ENCODE assay signal across 17 cellular contexts in the genomic region with DNA sequence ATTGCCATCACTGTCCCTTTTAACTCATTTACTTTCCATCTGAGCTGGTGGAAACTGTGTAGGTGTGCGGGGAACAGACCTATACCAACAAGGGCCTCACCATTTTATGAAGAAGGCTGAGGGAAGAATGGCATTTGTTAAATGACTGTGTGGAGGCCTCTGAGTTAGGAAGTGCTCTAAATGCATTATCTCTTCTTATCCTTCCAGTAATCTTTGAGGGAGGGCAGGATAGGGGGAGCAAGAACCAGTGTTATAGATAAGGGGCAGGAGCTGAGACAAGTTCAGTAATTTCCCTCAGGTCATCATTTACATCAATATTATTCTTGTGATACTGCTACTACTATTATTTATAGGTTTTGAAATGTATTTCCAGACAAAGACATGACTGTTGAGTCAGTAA.
DNase-seq lines count a peak whose midpoint lies in the region; ATAC-seq, FAIRE-seq and TF ChIP-seq lines count a peak whose summit lies in the region.
"Had no signal": no experiment of that assay in that cellular context is flagged by ENCODE, and none has a peak within 500 bp of the region (broad histone marks: within the 10 kb centered on the region; RNA-seq: fewer than 3 reads in every experiment).

No MANE protein-coding gene starts in this region.

- no peak overlapping the region for H2AFZ ChIP-seq in endothelial cell of umbilical vein (ENCODE audit: low read depth, low read length)

- no peaks in the 10 kb centered on the region for H3K79me2 ChIP-seq in endothelial cell of umbilical vein (ENCODE audit: control insufficient read depth, insufficient read depth, low read length)

- no peaks in the 10 kb centered on the region for H3K27me3 ChIP-seq in right atrium auricular region
- no peaks in the 10 kb centered on the region for H3K27me3 ChIP-seq in endothelial cell of umbilical vein (ENCODE audit: control insufficient read depth in 2 of 2, insufficient read depth in 2 of 2, low read length in 2 of 2)
- no peaks in the 10 kb centered on the region for H3K27me3 ChIP-seq in rectal smooth muscle tissue (ENCODE audit: control insufficient read depth, insufficient read depth, low read length)
- no peaks in the 10 kb centered on the region for H3K27me3 ChIP-seq in CD4-positive, alpha-beta memory T cell (ENCODE audit: insufficient read depth, low read length)
- H3K27me3 ChIP-seq: MG63 had no signal

- no peak overlapping the region for H3K4me2 ChIP-seq in endothelial cell of umbilical vein (ENCODE audit: insufficient read depth, low read length)

- H3K9me1 ChIP-seq in endothelial cell of umbilical vein (replicated peaks; ENCODE audit: control insufficient read depth, extremely low read depth, insufficient read depth, low read length): no peaks in the 10 kb centered on the region

- no peaks in the 10 kb centered on the region for H4K20me1 ChIP-seq in endothelial cell of umbilical vein (replicated peaks; ENCODE audit: control insufficient read depth, extremely low read depth, insufficient read depth, low read length)

- no peaks in the 10 kb centered on the region for H3K36me3 Mint-ChIP-seq in CD4-positive, alpha-beta memory T cell
- H3K36me3 Mint-ChIP-seq: CD8-positive, alpha-beta T cell had no signal

- H3K9me3 Mint-ChIP-seq in CD4-positive, alpha-beta memory T cell: no peaks in the 10 kb centered on the region
- H3K9me3 Mint-ChIP-seq: CD8-positive, alpha-beta T cell; neural crest cell had no signal

- intact Hi-C loops in left cardiac atrium (cut with DNase I) (loop anchor here in 1 of 2 donors (5.0 to 10.0 kb wide), 2 partner anchors 97 to 365 kb away; no protein-coding TSS in a partner anchor), endothelial cell of umbilical vein (cut with micrococcal nuclease) (loop anchor here (5.0 kb wide), 2 partner anchors 120 to 365 kb away; no protein-coding TSS in a partner anchor)
- intact Hi-C loops in CD4-positive, alpha-beta memory T cell (cut with micrococcal nuclease): no loop called here

- H3K27ac Mint-ChIP-seq in CD4-positive, alpha-beta memory T cell: no peak overlapping the region
- H3K27ac Mint-ChIP-seq: CD8-positive, alpha-beta T cell had no signal

- no TSS peak for BruUV-seq in endothelial cell of umbilical vein (replicated peaks; lab: Mats Ljungman, UMichigan)

- POLR2A ChIA-PET in endothelial cell of umbilical vein (lab: Charles Lee): no interaction called here
- POLR2A ChIA-PET in CD4-positive, alpha-beta memory T cell (lab: Charles Lee; ENCODE audit: partially characterized antibody): no interaction called here

- no peak overlapping the region for H3K4me3 Mint-ChIP-seq in CD4-positive, alpha-beta memory T cell
- H3K4me3 Mint-ChIP-seq: CD8-positive, alpha-beta T cell had no signal

- H3K4me1 ChIP-seq in right atrium auricular region (peaks cover 0 to 44% of the 10 kb centered on the region in 2 donors), endothelial cell of umbilical vein (ENCODE audit: control insufficient read depth, extremely low read depth, insufficient read depth, low read length) (peaks cover 4% of the 10 kb centered on the region), rectal smooth muscle tissue (ENCODE audit: control insufficient read depth, insufficient read depth, low read length) (peaks cover 15% of the 10 kb centered on the region)
- H3K4me1 ChIP-seq in CD4-positive, alpha-beta memory T cell (ENCODE audit: insufficient read depth, low read length): no peaks in the 10 kb centered on the region

- peak overlapping the region; percentile 56 to 71 for H3K27ac ChIP-seq in right atrium auricular region
- H3K27ac ChIP-seq in endothelial cell of umbilical vein (ENCODE audit: insufficient read depth, low read depth, low read length): no peak overlapping the region
- H3K27ac ChIP-seq in rectal smooth muscle tissue (ENCODE audit: low read depth, low read length): peak overlapping the region; percentile 90
- H3K27ac ChIP-seq in CD4-positive, alpha-beta memory T cell (ENCODE audit: low read depth, low read length): no peak overlapping the region

- H3K27me3 Mint-ChIP-seq in CD4-positive, alpha-beta memory T cell: peaks cover 3 to 5% of the 10 kb centered on the region in 2 donors

- H3K9ac ChIP-seq in endothelial cell of umbilical vein (replicated peaks; ENCODE audit: extremely low read depth, insufficient read depth, low read length) (no peak overlapping the region), rectal smooth muscle tissue (ENCODE audit: low read length) (no peak overlapping the region)

- TF ChIP-seq CTCF in right atrium auricular region (IDR thresholded peaks at IDR 0.05): no peak
- no peak for TF ChIP-seq CTCF in endothelial cell of umbilical vein (IDR thresholded peaks at IDR 0.05; ENCODE audit: extremely low read depth in 1 of 2, insufficient read depth in 1 of 2, low read depth in 1 of 2, low read length in 2 of 2)

- DNase-seq in right atrium auricular region (ENCODE audit: low spot score): no peak
- no peak for DNase-seq in left cardiac atrium
- DNase-seq in endothelial cell of umbilical vein (ENCODE audit: low read depth, low spot score): peak; percentile 9
- no peak for DNase-seq in CD4-positive, alpha-beta memory T cell
- no peak for DNase-seq in ecto neural progenitor cell (ENCODE audit: low spot score)
- no peak for DNase-seq in NCI-H2081 treated with DMSO at 0.1 percent for 48 hours (lab: John Stamatoyannopoulos, UW)
- DNase-seq: activated gamma-delta T cell treated with Interleukin-2 at 50 U/mL for 16 hours; CD8-positive, alpha-beta T cell; DMS79; MG63; NCI-H146; trophoblast cell had no signal

- dilution Hi-C loops in endothelial cell of umbilical vein (cut with MboI; ENCODE audit: extremely low pct_ligation_motif_present, low sequenced_read_pairs): no loop called here

- ATAC-seq in left cardiac atrium (no peak), GM19455 (IDR thresholded peaks at IDR 0.05; ENCODE audit: unreplicated experiment) (no peak)
- ATAC-seq: CD8-positive, alpha-beta T cell had no signal

- CTCF ChIA-PET in endothelial cell of umbilical vein (lab: Charles Lee): interaction anchor here (0.9 to 4.8 kb wide), 5 partner anchors 12 to 380 kb away, joined by 3 to 59 read pairs (median 16); no protein-coding TSS in a partner anchor
- CTCF ChIA-PET in CD4-positive, alpha-beta memory T cell (lab: Charles Lee; ENCODE audit: partially characterized antibody): no interaction called here

- H3K4me1 Mint-ChIP-seq in CD4-positive, alpha-beta memory T cell: no peaks in the 10 kb centered on the region

- H3K4me3 ChIP-seq in right atrium auricular region: no peak overlapping the region
- H3K4me3 ChIP-seq in endothelial cell of umbilical vein (replicated peaks in 1 of 3; ENCODE audit: insufficient read depth in 1 of 3, low read depth in 1 of 3, low read length in 3 of 3): no peak overlapping the region
- H3K4me3 ChIP-seq in rectal smooth muscle tissue (ENCODE audit: low read length): peak overlapping the region; percentile 39
- H3K4me3 ChIP-seq in CD4-positive, alpha-beta memory T cell (ENCODE audit: low read length in 2 of 2): no peak overlapping the region
- H3K4me3 ChIP-seq: MG63 had no signal

- no peak for TF ChIP-seq POLR2A in endothelial cell of umbilical vein (IDR thresholded peaks at IDR 0.05; ENCODE audit: low read depth, low read length)

- no peaks in the 10 kb centered on the region for H3K9me3 ChIP-seq in right atrium auricular region
- no peaks in the 10 kb centered on the region for H3K9me3 ChIP-seq in endothelial cell of umbilical vein (replicated peaks; ENCODE audit: control insufficient read depth, insufficient read depth, low read length)
- no peaks in the 10 kb centered on the region for H3K9me3 ChIP-seq in CD4-positive, alpha-beta memory T cell (ENCODE audit: control insufficient read depth in 1 of 2, low read length in 2 of 2)
- H3K9me3 ChIP-seq: MG63 had no signal

- FAIRE-seq in endothelial cell of umbilical vein (lab: Jason Lieb, UNC): no peak
- FAIRE-seq: H54, keratinocyte had no signal

- peaks cover 35% of the 10 kb centered on the region for H3K36me3 ChIP-seq in right atrium auricular region
- peaks cover 3 to 11% of the 10 kb centered on the region in 2 experiments for H3K36me3 ChIP-seq in endothelial cell of umbilical vein (ENCODE audit: control insufficient read depth in 2 of 2, extremely low read depth in 1 of 2, insufficient read depth in 2 of 2, low read length in 2 of 2)
- peaks cover 6% of the 10 kb centered on the region for H3K36me3 ChIP-seq in rectal smooth muscle tissue (ENCODE audit: control insufficient read depth, insufficient read depth, low read length)
- no peaks in the 10 kb centered on the region for H3K36me3 ChIP-seq in CD4-positive, alpha-beta memory T cell (ENCODE audit: insufficient read depth, low read length)
- H3K36me3 ChIP-seq: MG63 had no signal

TF ChIP-seq in endothelial cell of umbilical vein, 7 proteins besides CTCF, POLR2A, EP300 and RAD21:
- TF ChIP-seq JUN (IDR thresholded peaks at IDR 0.05; ENCODE audit: borderline replicate concordance, insufficient read depth, insufficient read length, low read depth) (no peak), EZH2 (IDR thresholded peaks at IDR 0.05; ENCODE audit: borderline replicate concordance, low read depth, low read length, severe bottlenecking) (no peak), GATA2 (IDR thresholded peaks at IDR 0.05; ENCODE audit: insufficient read depth, insufficient read length, low read depth, low read length) (peak; percentile 55), POLR2AphosphoS5 (IDR thresholded peaks at IDR 0.05; ENCODE audit: insufficient read depth, low read depth, low read length) (no peak)
TF ChIP-seq in endothelial cell of umbilical vein: peak in this region for 1.

Comparison
In these comparisons a context has a peak if more than half of its experiments do, and no peak if none do; other contexts are left out.
1. H3K27ac ChIP-seq: peak in right atrium auricular region (2 of 2) and rectal smooth muscle tissue (single experiment); none in endothelial cell of umbilical vein (single experiment) and CD4-positive, alpha-beta memory T cell (single experiment).